In genomic region chr7:155454183-155455112, GRCh38 we compare ENCODE assay signal across 15 cellular contexts. TPM values are rescaled to one million over a fixed set of nuclear protein-coding genes. Genes with fewer than 3 reads are reported as not detected.
DNase-seq lines count a peak whose midpoint lies in the region; ATAC-seq and TF ChIP-seq lines count a peak whose summit lies in the region.
"Had no signal": no experiment of that assay in that cellular context is flagged by ENCODE, and none has a peak within 500 bp of the region (broad histone marks: within the 10 kb centered on the region; RNA-seq: fewer than 3 reads in every experiment).

No MANE protein-coding gene starts in this region.

- peaks cover 96% of the 10 kb centered on the region for H3K27me3 ChIP-seq in left ventricle myocardium inferior (ENCODE audit: low read depth)
- H3K27me3 ChIP-seq in naive thymus-derived CD4-positive, alpha-beta T cell (ENCODE audit: control insufficient read depth in 2 of 2, insufficient read depth in 2 of 2, low read length in 2 of 2) = peaks cover 0 to 6% of the 10 kb centered on the region in 2 donors
- H3K27me3 ChIP-seq in foreskin keratinocyte = peaks cover 96% of the 10 kb centered on the region

- H3K9me3 Mint-ChIP-seq in WTC11 (no peaks in the 10 kb centered on the region), type B pancreatic cell (no peaks in the 10 kb centered on the region)
- H3K9me3 Mint-ChIP-seq in naive thymus-derived CD4-positive, alpha-beta T cell = peaks cover 0 to 3% (median 0%) of the 10 kb centered on the region in 11 donors

- DNase-seq in left ventricle myocardium inferior = no peak
- no peak for DNase-seq in left ventricle myocardium superior
- DNase-seq in WTC11 (ENCODE audit: low spot score) = no peak
- DNase-seq in naive thymus-derived CD4-positive, alpha-beta T cell = no peak
- no peak for DNase-seq in type B pancreatic cell (ENCODE audit: extremely low spot score, unreplicated experiment)
- DNase-seq in left lobe of liver (ENCODE audit: low spot score) = no peak
- DNase-seq in foreskin keratinocyte = no peak
- DNase-seq: GDM1, GOT3, MM.1S, NCI-H446 treated with DMSO at 0.1 percent for 48 hours had no signal

- no peaks in the 10 kb centered on the region for H3K9me3 ChIP-seq in left ventricle myocardium inferior (replicated peaks)
- H3K9me3 ChIP-seq in naive thymus-derived CD4-positive, alpha-beta T cell (ENCODE audit: control insufficient read depth in 2 of 3, low read length in 3 of 3) = no peaks in the 10 kb centered on the region
- H3K9me3 ChIP-seq: Peyer's patch had no signal

- no peaks in the 10 kb centered on the region; the same call in 1 of the 2 replicates for H3K36me3 Mint-ChIP-seq in WTC11
- H3K36me3 Mint-ChIP-seq in naive thymus-derived CD4-positive, alpha-beta T cell = peaks cover 0 to 8% (median 0%) of the 10 kb centered on the region in 5 donors
- H3K36me3 Mint-ChIP-seq in type B pancreatic cell = no peaks in the 10 kb centered on the region

- H3K27ac ChIP-seq in left ventricle myocardium inferior (replicated peaks) (no peak overlapping the region), foreskin keratinocyte (no peak overlapping the region)
- no peak overlapping the region for H3K27ac ChIP-seq in naive thymus-derived CD4-positive, alpha-beta T cell (ENCODE audit: low read depth, low read length)
- H3K27ac ChIP-seq: C4-2B, Peyer's patch had no signal

- H3K4me3 ChIP-seq in left ventricle myocardium inferior = peak overlapping the region; percentile 43
- H3K4me3 ChIP-seq in naive thymus-derived CD4-positive, alpha-beta T cell (ENCODE audit: low read length) = no peak overlapping the region
- H3K4me3 ChIP-seq: Peyer's patch had no signal

- POLR2A ChIA-PET in WTC11 (lab: Charles Lee) = no interaction called here
- POLR2A ChIA-PET in naive thymus-derived CD4-positive, alpha-beta T cell (lab: Charles Lee) = no interaction called here

- H3K36me3 ChIP-seq in left ventricle myocardium inferior = no peaks in the 10 kb centered on the region
- no peaks in the 10 kb centered on the region for H3K36me3 ChIP-seq in naive thymus-derived CD4-positive, alpha-beta T cell (ENCODE audit: control insufficient read depth in 2 of 3, insufficient read depth in 3 of 3, low read length in 3 of 3)
- H3K36me3 ChIP-seq: Peyer's patch had no signal

- ATAC-seq in left ventricle myocardium superior (no peak), WTC11 (0 out of 2 replicates have a peak, but pooled peaks have one; percentile 1), left lobe of liver (no peak), foreskin keratinocyte (no peak)
- ATAC-seq in naive thymus-derived CD4-positive, alpha-beta T cell = no peak

- peaks cover 55% of the 10 kb centered on the region for H3K4me1 ChIP-seq in left ventricle myocardium inferior
- no peaks in the 10 kb centered on the region for H3K4me1 ChIP-seq in naive thymus-derived CD4-positive, alpha-beta T cell (ENCODE audit: control insufficient read depth in 2 of 2, insufficient read depth in 2 of 2, low read length in 2 of 2)
- H3K4me1 ChIP-seq in foreskin keratinocyte = no peaks in the 10 kb centered on the region

- H3K4me1 Mint-ChIP-seq in WTC11 (peaks cover 35% of the 10 kb centered on the region), type B pancreatic cell (ENCODE audit: unreplicated experiment) (no peaks in the 10 kb centered on the region)
- peaks cover 6 to 35% (median 22%) of the 10 kb centered on the region in 7 donors for H3K4me1 Mint-ChIP-seq in naive thymus-derived CD4-positive, alpha-beta T cell

- TF ChIP-seq CTCF in left ventricle myocardium inferior (IDR thresholded peaks at IDR 0.05; ENCODE audit: borderline replicate concordance) (no peak), WTC11 (IDR thresholded peaks at IDR 0.05) (no peak), type B pancreatic cell (conservative IDR thresholded peaks at IDR 0.05) (peak; percentile 18), foreskin keratinocyte (conservative IDR thresholded peaks at IDR 0.05) (no peak)

- H3K4me3 Mint-ChIP-seq in WTC11 (peak overlapping the region; percentile 48), type B pancreatic cell (peak overlapping the region; percentile 65)
- H3K4me3 Mint-ChIP-seq in naive thymus-derived CD4-positive, alpha-beta T cell = peak overlapping the region in 6 of 10 donors; percentile 2 to 87 (median 28)

- H3K27ac Mint-ChIP-seq in WTC11 (no peak overlapping the region), type B pancreatic cell (no peak overlapping the region)
- no peak overlapping the region for H3K27ac Mint-ChIP-seq in naive thymus-derived CD4-positive, alpha-beta T cell

- H3K27me3 Mint-ChIP-seq in WTC11 (ENCODE audit: low read depth) (peaks cover 96% of the 10 kb centered on the region), type B pancreatic cell (peaks cover 81% of the 10 kb centered on the region)
- H3K27me3 Mint-ChIP-seq in naive thymus-derived CD4-positive, alpha-beta T cell = peaks cover 46 to 73% (median 66%) of the 10 kb centered on the region in 5 donors

- CTCF ChIA-PET in WTC11 (lab: Charles Lee) = interaction anchor here (1.5 to 3.1 kb wide), 4 partner anchors 42 to 86 kb away, joined by 3 to 10 read pairs (median 4); no protein-coding TSS in a partner anchor
- CTCF ChIA-PET in naive thymus-derived CD4-positive, alpha-beta T cell (lab: Charles Lee) = no interaction called here

- intact Hi-C loops in left ventricle myocardium inferior (cut with micrococcal nuclease) = no loop called here
- intact Hi-C loops in left ventricle myocardium superior (cut with micrococcal nuclease) = no loop called here
- intact Hi-C loops in naive thymus-derived CD4-positive, alpha-beta T cell (cut with micrococcal nuclease) = loop anchor here in 1 of 2 donors (1.0 to 5.0 kb wide), 3 partner anchors 56 to 1568 kb away; no protein-coding TSS in a partner anchor

TF ChIP-seq in WTC11, 78 proteins besides CTCF, POLR2A, EP300 and RAD21:
- TF ChIP-seq OVOL2 (CRISPR knock-in tag; IDR thresholded peaks at IDR 0.05; ENCODE audit: borderline replicate concordance) = no peak

RNA-seq across cellular contexts. Expression of gene EN2, which starts 3.5 kb away (rescaled TPM):
- total RNA-seq in left ventricle myocardium inferior (0.11 TPM), left ventricle myocardium superior (not detected), WTC11 (2021) (not detected in 3 replicates), type B pancreatic cell (ENCODE audit: low replicate concordance) (0.07 and 0.94 TPM in 2 replicates), left lobe of liver (not detected), foreskin keratinocyte (not detected in 2 replicates)
- total RNA-seq in naive thymus-derived CD4-positive, alpha-beta T cell = not detected
- polyA plus RNA-seq in naive thymus-derived CD4-positive, alpha-beta T cell = not detected
- not detected in 2 replicates for polyA plus RNA-seq in foreskin keratinocyte
- total RNA-seq: activated CD8-positive, alpha-beta memory T cell treated with anti-CD3 and anti-CD28 coated beads for 36 hours; fibroblast of lung; Peyer's patch had no signal
- polyA plus RNA-seq: fibroblast of lung had no signal
